8 cellular contexts compared by ENCODE assay signal in the genomic region with DNA sequence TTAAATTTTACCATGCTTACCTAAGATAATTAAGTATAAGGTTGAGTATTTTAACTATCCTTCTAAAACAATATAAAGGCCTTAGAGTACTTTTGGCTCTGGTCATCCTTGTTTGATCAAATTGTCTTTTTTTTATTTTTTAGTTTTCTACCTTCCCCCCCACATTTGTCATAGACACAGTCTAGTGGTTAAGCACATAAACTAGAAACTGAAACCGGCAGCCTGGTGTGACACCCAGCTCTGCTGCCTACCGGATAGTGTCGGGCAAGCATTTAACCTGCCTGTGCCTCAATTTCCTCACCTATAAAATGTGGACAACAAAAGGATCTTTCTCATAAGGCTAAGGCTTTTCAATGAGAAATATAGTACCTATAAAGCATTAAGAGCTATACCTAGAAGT. TPM values are rescaled to one million over a fixed set of nuclear protein-coding genes. Genes with fewer than 3 reads are reported as not detected.
DNase-seq lines count a peak whose midpoint lies in the region; ATAC-seq and TF ChIP-seq lines count a peak whose summit lies in the region.

No MANE protein-coding gene starts in this region.

- WGBS in adrenal gland, 4 donors = 77 to 90% (median 86%) methylated on average over 3 of the region's 3 CpGs

- intact Hi-C loops in adrenal gland (cut with DNase I) = no loop called here

- H3K36me3 ChIP-seq in adrenal gland (replicated peaks in 1 of 2) = no peaks in the 10 kb centered on the region

- no peak for TF ChIP-seq POLR2A in adrenal gland (IDR thresholded peaks at IDR 0.05)

- DNase-seq in activated CD8-positive, alpha-beta memory T cell treated with anti-CD3 and anti-CD28 coated beads, Interleukin-2, amount 50 U/mL, for 24 hours (ENCODE audit: extremely low read depth) = peak; percentile 15
- DNase-seq in stimulated activated CD4-positive, alpha-beta T cell treated with anti-CD3 and anti-CD28 coated beads, Interleukin-12 subunit alpha, Interleukin-12 subunit beta, amount 100 ng/mL, for 4 hours = peak; percentile 47
- DNase-seq in NCI-H2227 treated with DMSO at 0.1 percent for 48 hours (lab: John Stamatoyannopoulos, UW) = no peak
- DNase-seq in SHP77 (lab: John Stamatoyannopoulos, UW) = no peak
- DNase-seq in SKM-1 treated with dmso at 0.1 percent for 144 hours (lab: John Stamatoyannopoulos, UW; ENCODE audit: unreplicated experiment) = no peak
- no peak for DNase-seq in adrenal gland

- no peaks in the 10 kb centered on the region for H3K27me3 ChIP-seq in adrenal gland

- no peak overlapping the region for H3K27ac ChIP-seq in adrenal gland

- H3K4me3 ChIP-seq in adrenal gland = no peak overlapping the region

- ATAC-seq in GM19452 (IDR thresholded peaks at IDR 0.05; ENCODE audit: unreplicated experiment) (peak; percentile 81), HG03439 (IDR thresholded peaks at IDR 0.05; ENCODE audit: unreplicated experiment) (peak; percentile 86)

- peaks cover 0 to 12% of the 10 kb centered on the region in 2 donors for H3K4me1 ChIP-seq in adrenal gland (replicated peaks in 1 of 2)

- no peaks in the 10 kb centered on the region for H3K9me3 ChIP-seq in adrenal gland (replicated peaks in 1 of 3)

- TF ChIP-seq CTCF in adrenal gland (IDR thresholded peaks at IDR 0.05) = no peak

RNA-seq across cellular contexts. Expression of a gene that starts 21.6 kb away (rescaled TPM):
- total RNA-seq in adrenal gland = 10 to 100 TPM; 22.5 to 89.6 (median 63.1) TPM
- 1 to 10 TPM; 1.9 to 9.0 (median 7.9) TPM for polyA plus RNA-seq in adrenal gland

Comparison
In these comparisons a context has a peak if more than half of its experiments do, and no peak if none do; other contexts are left out.
1. DNase-seq: peak in activated CD8-positive, alpha-beta memory T cell treated with anti-CD3 and anti-CD28 coated beads, Interleukin-2, amount 50 U/mL, for 24 hours (single experiment) and stimulated activated CD4-positive, alpha-beta T cell treated with anti-CD3 and anti-CD28 coated beads, Interleukin-12 subunit alpha, Interleukin-12 subunit beta, amount 100 ng/mL, for 4 hours (single experiment); none in NCI-H2227 treated with DMSO at 0.1 percent for 48 hours (single experiment), SHP77 (0 of 2), SKM-1 treated with dmso at 0.1 percent for 144 hours (single experiment) and adrenal gland (0 of 7).